Comparison of ENCODE assay signal across 8 cellular contexts in genomic region chr16:53346-54236, GRCh38. TPM values are rescaled to one million over a fixed set of nuclear protein-coding genes. Genes with fewer than 3 reads are reported as not detected.
DNase-seq lines count a peak whose midpoint lies in the region; ATAC-seq, FAIRE-seq and TF ChIP-seq lines count a peak whose summit lies in the region.

POLR3K (minus strand) TSS chr16:53608; CDS start chr16:53586, 22 bp downstream.
SNRNP25 (plus strand) TSS chr16:53828; CDS start chr16:54017, 189 bp downstream.

- H3K9me2 ChIP-seq in OCI-LY1 (ENCODE audit: low read depth, low read length), result no peaks in the 10 kb centered on the region

- peak within 1 kb of the TSS; percentile 79 for H3K4me2 ChIP-seq in OCI-LY1 (ENCODE audit: low read length)

- no peak for FAIRE-seq in D721Med (lab: Jason Lieb, UNC)

- peaks cover 68% of the 10 kb centered on the region for H3K36me3 ChIP-seq in OCI-LY1 (ENCODE audit: insufficient read depth, low read length)

- H3K4me1 ChIP-seq in OCI-LY1 (ENCODE audit: insufficient read depth, low read length, severe bottlenecking) (peaks cover 26% of the 10 kb centered on the region), mononuclear cell (ENCODE audit: insufficient read depth, low read length) (peaks cover 31% of the 10 kb centered on the region)

- peak within 1 kb of the TSS; percentile 95 for H3K9ac ChIP-seq in OCI-LY1 (ENCODE audit: low read length)

- peaks cover 26% of the 10 kb centered on the region for H3K79me2 ChIP-seq in OCI-LY1 (ENCODE audit: insufficient read depth, low read length)

- peak within 1 kb of the TSS; percentile 74 for H3K4me3 ChIP-seq in OCI-LY1 (ENCODE audit: low read depth, low read length, poor library complexity, severe bottlenecking)
- H3K4me3 ChIP-seq in mononuclear cell (ENCODE audit: low read length), result peak within 1 kb of the TSS; percentile 86

- no peak for TF ChIP-seq CTCF in D721Med (IDR thresholded peaks at IDR 0.05; ENCODE audit: insufficient read depth, missing control alignments)
- no peak for TF ChIP-seq CTCF in OCI-LY1 (IDR thresholded peaks at IDR 0.05; ENCODE audit: low read length)

- H3K9me3 ChIP-seq in OCI-LY1 (ENCODE audit: low read length) (no peaks in the 10 kb centered on the region), mononuclear cell (ENCODE audit: low read depth, low read length) (no peaks in the 10 kb centered on the region)

- no peaks in the 10 kb centered on the region for H3F3A ChIP-seq in OCI-LY1 (ENCODE audit: insufficient read depth, low read length)

- ATAC-seq in GM21515 (IDR thresholded peaks at IDR 0.05; ENCODE audit: unreplicated experiment), result peak; percentile 91

- H3K27me3 ChIP-seq in OCI-LY1 (ENCODE audit: insufficient read depth, low read length) (no peaks in the 10 kb centered on the region), mononuclear cell (ENCODE audit: insufficient read depth, low read length) (no peaks in the 10 kb centered on the region)

- H4K20me1 ChIP-seq in OCI-LY1 (ENCODE audit: insufficient read depth, low read length), result no peaks in the 10 kb centered on the region

- H2AFZ ChIP-seq in OCI-LY1 (ENCODE audit: low read length), result no peak within 1 kb of the TSS; the same call in 1 of the 2 replicates

- H3K27ac ChIP-seq in OCI-LY1 (ENCODE audit: low read depth, low read length, poor library complexity, severe bottlenecking), result peak within 1 kb of the TSS; percentile 73

- DNase-seq in D721Med (ENCODE audit: insufficient read length, low spot score) (peak; percentile 98), HuH-7 (ENCODE audit: low spot score) (peak; percentile 92), epidermal melanocyte (ENCODE audit: insufficient read length, low spot score) (peak; percentile 100)
- DNase-seq in activated CD8-positive, alpha-beta memory T cell treated with anti-CD3 and anti-CD28 coated beads, Interleukin-2, amount 50 U/mL, for 4 hours, result peak; percentile 94
- peak; percentile 96 to 97 for DNase-seq in stimulated activated CD8-positive, alpha-beta memory T cell treated with anti-CD3 and anti-CD28 coated beads, Interleukin-2, amount 100 ng/mL, for 48 hours (ENCODE audit: low read depth in 2 of 2)

RNA-seq across cellular contexts. Expression of gene POLR3K, which starts in this region (rescaled TPM):
- total RNA-seq in mononuclear cell, result 2.0 TPM

RNA-seq across cellular contexts. Expression of gene SNRNP25, which starts in this region (rescaled TPM):
- total RNA-seq in mononuclear cell, result 6.7 TPM

Comparison
In these comparisons a context has a peak if more than half of its experiments do, and no peak if none do; other contexts are left out.
1. Peak in every context shown above with its lines: DNase-seq, ATAC-seq, H3K4me3 ChIP-seq and H3K27ac ChIP-seq.